In genomic region chr14:34782031-34782430, GRCh38 we compare ENCODE assay signal across 24 cellular contexts.
DNase-seq lines count a peak whose midpoint lies in the region; ATAC-seq, FAIRE-seq and TF ChIP-seq lines count a peak whose summit lies in the region.
"Had no signal": no experiment of that assay in that cellular context is flagged by ENCODE, and none has a peak within 500 bp of the region (broad histone marks: within the 10 kb centered on the region; RNA-seq: fewer than 3 reads in every experiment).

No MANE protein-coding gene starts in this region.

- ATAC-seq in RWPE2 (ENCODE audit: low read depth) (no peak), GM19023 (IDR thresholded peaks at IDR 0.05; ENCODE audit: unreplicated experiment) (no peak)
- ATAC-seq: activated CD8-positive, alpha-beta T cell treated with anti-CD3 and anti-CD28 coated beads, Interleukin-2, amount 10 ng/mL, durations not matched to agents 7 days and 5 days; HCT116; Right ventricle myocardium inferior had no signal

- peak overlapping the region; percentile 85 for H3K27ac ChIP-seq in GM23248
- H3K27ac ChIP-seq in RWPE2 (ENCODE audit: poor library complexity, severe bottlenecking): peak overlapping the region; percentile 62
- peak overlapping the region; percentile 95 for H3K27ac ChIP-seq in endothelial cell of umbilical vein (ENCODE audit: insufficient read depth, low read depth, low read length)
- peak overlapping the region; percentile 79 for H3K27ac ChIP-seq in keratinocyte (ENCODE audit: control insufficient read depth, insufficient read depth, low read length)
- H3K27ac ChIP-seq: C4-2B, esophagus muscularis mucosa, upper lobe of right lung had no signal

- H3F3A ChIP-seq in GM23248 (ENCODE audit: insufficient read depth): peaks cover 26% of the 10 kb centered on the region

- intact Hi-C loops in endothelial cell of umbilical vein (cut with micrococcal nuclease): loop anchor here (5.0 to 10.0 kb wide), 2 partner anchors 107 to 620 kb away; partner anchors contain the start of gene NFKBIA

- 83 to 84% methylated on average over 2 of the region's 2 CpGs for WGBS in GM23248 (ENCODE audit: low coverage in 1 of 2, low lambda C conversion rate in 2 of 2, missing lambda C conversion rate in 2 of 2), 2 experiments

- no peak for FAIRE-seq in endothelial cell of umbilical vein (lab: Jason Lieb, UNC)
- FAIRE-seq in keratinocyte (lab: Jason Lieb, UNC): peak; percentile 36

- H3K9ac ChIP-seq in GM23248 (peak overlapping the region; percentile 41; the same call in 1 of the 2 replicates), endothelial cell of umbilical vein (replicated peaks; ENCODE audit: extremely low read depth, insufficient read depth, low read length) (peak overlapping the region; percentile 52), keratinocyte (ENCODE audit: control insufficient read depth, extremely low read depth, insufficient read depth, low read length) (no peak overlapping the region)

- dilution Hi-C loops in endothelial cell of umbilical vein (cut with MboI; ENCODE audit: extremely low pct_ligation_motif_present, low sequenced_read_pairs): no loop called here
- dilution Hi-C loops in keratinocyte (cut with MboI; ENCODE audit: extremely low pct_ligation_motif_present, low sequenced_read_pairs): no loop called here

- H3K4me2 ChIP-seq in GM23248 (ENCODE audit: unreplicated experiment): no peak overlapping the region
- peak overlapping the region; percentile 75 for H3K4me2 ChIP-seq in endothelial cell of umbilical vein (ENCODE audit: insufficient read depth, low read length)
- H3K4me2 ChIP-seq in keratinocyte (ENCODE audit: control insufficient read depth, extremely low read depth, insufficient read depth, low read depth, low read length): peak overlapping the region; percentile 34
- H3K4me2 ChIP-seq: smooth muscle cell had no signal

- H3K9me3 ChIP-seq in GM23248 (ENCODE audit: low read depth): no peaks in the 10 kb centered on the region
- H3K9me3 ChIP-seq in RWPE2 (ENCODE audit: severe bottlenecking): no peaks in the 10 kb centered on the region
- H3K9me3 ChIP-seq in endothelial cell of umbilical vein (replicated peaks; ENCODE audit: control insufficient read depth, insufficient read depth, low read length): no peaks in the 10 kb centered on the region
- no peaks in the 10 kb centered on the region for H3K9me3 ChIP-seq in keratinocyte (ENCODE audit: control insufficient read depth, low read depth, low read length)
- H3K9me3 ChIP-seq: esophagus muscularis mucosa, upper lobe of right lung had no signal

- CTCF ChIA-PET in endothelial cell of umbilical vein (lab: Charles Lee): no interaction called here

- H3K9me1 ChIP-seq in endothelial cell of umbilical vein (replicated peaks; ENCODE audit: control insufficient read depth, extremely low read depth, insufficient read depth, low read length): no peaks in the 10 kb centered on the region
- H3K9me1 ChIP-seq in keratinocyte (ENCODE audit: control insufficient read depth, extremely low read depth, insufficient read depth, low read length): no peaks in the 10 kb centered on the region

- POLR2A ChIA-PET in endothelial cell of umbilical vein (lab: Charles Lee): no interaction called here

- no peaks in the 10 kb centered on the region for H4K20me1 ChIP-seq in GM23248 (ENCODE audit: insufficient read depth)
- H4K20me1 ChIP-seq in endothelial cell of umbilical vein (replicated peaks; ENCODE audit: control insufficient read depth, extremely low read depth, insufficient read depth, low read length): no peaks in the 10 kb centered on the region
- no peaks in the 10 kb centered on the region for H4K20me1 ChIP-seq in keratinocyte (ENCODE audit: control insufficient read depth, extremely low read depth, insufficient read depth, low read length)

- DNase-seq in GM23248: peak; percentile 9
- no peak for DNase-seq in RWPE2 (ENCODE audit: low spot score)
- peak; percentile 21 for DNase-seq in endothelial cell of umbilical vein (ENCODE audit: low read depth, low spot score)
- no peak for DNase-seq in keratinocyte (ENCODE audit: low read depth, low spot score)
- no peak for DNase-seq in NCI-H526 treated with DMSO at 0.1 percent for 48 hours (lab: John Stamatoyannopoulos, UW)
- no peak for DNase-seq in cerebellar cortex (ENCODE audit: low spot score)
- DNase-seq: activated CD8-positive, alpha-beta T cell treated with anti-CD3 and anti-CD28 coated beads, Interleukin-2, amount 10 ng/mL, durations not matched to agents 7 days and 5 days; activated gamma-delta T cell; activated naive CD8-positive, alpha-beta T cell treated with anti-CD3 and anti-CD28 coated beads, Interleukin-2, amount 10 ng/mL, durations not matched to agents 7 days and 5 days; activated T-cell treated with anti-CD3 and anti-CD28 coated beads for 4 hours; Calu3; DMS79 treated with DMSO at 0.1 percent for 48 hours; effector CD8-positive, alpha-beta T cell; NCI-H1417 treated with DMSO at 0.1 percent for 48 hours; NCI-H2081 treated with DMSO at 0.1 percent for 48 hours; NCI-H345; stimulated activated CD4-positive, alpha-beta T cell treated with anti-CD3 and anti-CD28 coated beads, Interleukin-2, amount 100 ng/mL, for 24 hours; upper lobe of right lung had no signal

- H3K36me3 ChIP-seq in GM23248 (ENCODE audit: low read depth) (peaks cover 38% of the 10 kb centered on the region), RWPE2 (ENCODE audit: low read depth) (peaks cover 70% of the 10 kb centered on the region), endothelial cell of umbilical vein (ENCODE audit: control insufficient read depth in 2 of 2, extremely low read depth in 1 of 2, insufficient read depth in 2 of 2, low read length in 2 of 2) (peaks cover 0 to 9% of the 10 kb centered on the region in 2 experiments), keratinocyte (ENCODE audit: control insufficient read depth in 2 of 2, extremely low read depth in 1 of 2, insufficient read depth in 2 of 2, low read length in 2 of 2) (peaks cover 6 to 14% of the 10 kb centered on the region in 2 experiments)

- TF ChIP-seq CTCF in RWPE2 (IDR thresholded peaks at IDR 0.05; ENCODE audit: poor library complexity, severe bottlenecking) (no peak), endothelial cell of umbilical vein (IDR thresholded peaks at IDR 0.05; ENCODE audit: extremely low read depth in 1 of 2, insufficient read depth in 1 of 2, low read depth in 1 of 2, low read length in 2 of 2) (no peak), keratinocyte (optimal IDR thresholded peaks at IDR 0.05 in 1 of 3, IDR thresholded peaks at IDR 0.05 in 1 of 3, conservative IDR thresholded peaks at IDR 0.05 in 1 of 3; ENCODE audit: extremely low read depth in 1 of 3, insufficient read depth in 2 of 3, low read length in 3 of 3) (no peak)

- in situ Hi-C loops in GM23248 (cut with MboI): no loop called here

- no peak for TF ChIP-seq POLR2A in endothelial cell of umbilical vein (IDR thresholded peaks at IDR 0.05; ENCODE audit: low read depth, low read length)

- H3K27me3 ChIP-seq in GM23248 (replicated peaks; ENCODE audit: insufficient read depth) (no peaks in the 10 kb centered on the region), RWPE2 (ENCODE audit: insufficient read depth, poor library complexity, severe bottlenecking) (no peaks in the 10 kb centered on the region), endothelial cell of umbilical vein (ENCODE audit: control insufficient read depth in 2 of 2, insufficient read depth in 2 of 2, low read length in 2 of 2) (no peaks in the 10 kb centered on the region), keratinocyte (ENCODE audit: control insufficient read depth, extremely low read depth, insufficient read depth, low read length) (no peaks in the 10 kb centered on the region)
- H3K27me3 ChIP-seq: esophagus muscularis mucosa, upper lobe of right lung had no signal

- H3K79me2 ChIP-seq in GM23248 (ENCODE audit: insufficient read depth) (no peaks in the 10 kb centered on the region; the same call in 1 of the 2 replicates), endothelial cell of umbilical vein (ENCODE audit: control insufficient read depth, insufficient read depth, low read length) (no peaks in the 10 kb centered on the region), keratinocyte (ENCODE audit: control insufficient read depth, insufficient read depth, low read length) (no peaks in the 10 kb centered on the region)

- H3K4me1 ChIP-seq in GM23248 (ENCODE audit: insufficient read depth) (peaks cover 19% of the 10 kb centered on the region), RWPE2 (ENCODE audit: insufficient read depth, poor library complexity, severe bottlenecking) (peaks cover 22% of the 10 kb centered on the region), endothelial cell of umbilical vein (ENCODE audit: control insufficient read depth, extremely low read depth, insufficient read depth, low read length) (peaks cover 22% of the 10 kb centered on the region), keratinocyte (ENCODE audit: control insufficient read depth, extremely low read depth, insufficient read depth, low read length) (peaks cover 17% of the 10 kb centered on the region)
- H3K4me1 ChIP-seq: esophagus muscularis mucosa, upper lobe of right lung had no signal

- H3K9me2 ChIP-seq in GM23248 (ENCODE audit: insufficient read depth): no peaks in the 10 kb centered on the region

- H3K4me3 ChIP-seq in GM23248: no peak overlapping the region
- H3K4me3 ChIP-seq in RWPE2 (ENCODE audit: severe bottlenecking): no peak overlapping the region
- peak overlapping the region in 1 of 3 experiments; percentile 40 for H3K4me3 ChIP-seq in endothelial cell of umbilical vein (replicated peaks in 1 of 3; ENCODE audit: insufficient read depth in 1 of 3, low read depth in 1 of 3, low read length in 3 of 3)
- H3K4me3 ChIP-seq in keratinocyte (ENCODE audit: control insufficient read depth in 2 of 3, extremely low read depth in 1 of 3, insufficient read depth in 2 of 3, low read depth in 1 of 3, low read length in 3 of 3): peak overlapping the region in 1 of 3 experiments; percentile 43
- H3K4me3 ChIP-seq: esophagus muscularis mucosa, smooth muscle cell, upper lobe of right lung had no signal

- BruUV-seq in endothelial cell of umbilical vein (replicated peaks; lab: Mats Ljungman, UMichigan): no TSS peak

- H2AFZ ChIP-seq in GM23248 (no peak overlapping the region), endothelial cell of umbilical vein (ENCODE audit: low read depth, low read length) (no peak overlapping the region), keratinocyte (ENCODE audit: control insufficient read depth, low read length) (no peak overlapping the region)

TF ChIP-seq in endothelial cell of umbilical vein, 7 proteins besides CTCF, POLR2A, EP300 and RAD21 (continues in another document):
- TF ChIP-seq JUN (IDR thresholded peaks at IDR 0.05; ENCODE audit: borderline replicate concordance, insufficient read depth, insufficient read length, low read depth): no peak
- no peak for TF ChIP-seq MYC (IDR thresholded peaks at IDR 0.05; ENCODE audit: low read depth, low read length)
- TF ChIP-seq FOS (IDR thresholded peaks at IDR 0.05; ENCODE audit: borderline replicate concordance, insufficient read depth, low read length): no peak
- no peak for TF ChIP-seq GATA2 (IDR thresholded peaks at IDR 0.05; ENCODE audit: insufficient read depth, insufficient read length, low read depth, low read length)
- TF ChIP-seq EZH2 (IDR thresholded peaks at IDR 0.05; ENCODE audit: borderline replicate concordance, low read depth, low read length, severe bottlenecking): no peak

Comparison
In these comparisons a context has a peak if more than half of its experiments do, and no peak if none do; other contexts are left out.
1. DNase-seq: peak in GM23248 (single experiment) and endothelial cell of umbilical vein (single experiment); none in RWPE2 (single experiment), keratinocyte (single experiment), NCI-H526 treated with DMSO at 0.1 percent for 48 hours (single experiment) and cerebellar cortex (single experiment).
2. Peak in every context shown above with its lines, with median percentiles within 50 percentile points of each other: H3K27ac ChIP-seq.